24 cellular contexts compared by ENCODE assay signal in the genomic region with DNA sequence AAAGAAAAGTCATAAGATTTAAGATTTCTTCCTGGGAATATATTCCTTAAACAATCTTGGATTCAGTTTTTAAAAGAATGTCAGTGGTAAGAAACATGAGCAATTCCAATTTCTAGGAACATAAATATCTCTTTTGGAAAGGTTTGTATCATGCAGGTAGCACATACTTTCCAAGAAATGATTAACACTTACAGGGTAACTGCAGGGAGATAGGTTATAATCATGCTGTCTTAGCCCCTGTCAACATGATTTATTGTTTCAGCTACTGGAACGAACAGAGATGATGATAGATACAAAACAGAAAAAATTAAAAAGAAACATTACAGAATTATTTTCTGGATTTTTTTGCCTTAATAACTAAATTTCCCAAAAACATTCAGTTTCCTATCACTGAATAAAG.
A peak's percentile ranks its signal among the peaks of the same experiment; 100 is the strongest.
DNase-seq lines count a peak whose midpoint lies in the region; ATAC-seq, FAIRE-seq and TF ChIP-seq lines count a peak whose summit lies in the region.
"Had no signal": no experiment of that assay in that cellular context is flagged by ENCODE, and none has a peak within 500 bp of the region (broad histone marks: within the 10 kb centered on the region; RNA-seq: fewer than 3 reads in every experiment).

No MANE protein-coding gene starts in this region.

- H3K27ac ChIP-seq in GM12878 (ENCODE audit: control insufficient read depth, insufficient read depth): no peak overlapping the region
- no peak overlapping the region for H3K27ac ChIP-seq in dorsolateral prefrontal cortex
- H3K27ac ChIP-seq: GM23248 had no signal

- no peak for TF ChIP-seq RAD21 in GM12878 (IDR thresholded peaks at IDR 0.05; ENCODE audit: insufficient read depth, low read depth, low read length)

- ATAC-seq in GM12878: no peak
- ATAC-seq in HG03108 (IDR thresholded peaks at IDR 0.05; ENCODE audit: unreplicated experiment): no peak
- no peak for ATAC-seq in GM18519 (IDR thresholded peaks at IDR 0.05; ENCODE audit: low FRiP score, unreplicated experiment)

- no peaks in the 10 kb centered on the region for H3K9me3 ChIP-seq in GM12878 (replicated peaks; ENCODE audit: control insufficient read depth, insufficient read depth, low read length)
- H3K9me3 ChIP-seq: BE2C had no signal

- H3K27me3 ChIP-seq in GM12878 (replicated peaks in 1 of 2; ENCODE audit: control insufficient read depth in 2 of 2, insufficient read depth in 2 of 2, low read length in 1 of 2): no peaks in the 10 kb centered on the region
- H3K27me3 ChIP-seq in dorsolateral prefrontal cortex: no peaks in the 10 kb centered on the region
- H3K27me3 ChIP-seq: BE2C had no signal

- CTCF ChIA-PET in GM12878 (lab: Yijun Ruan, JAX): interaction anchor here (0.6 kb wide), 1 partner anchor 1101 kb away, joined by 3 read pairs; no protein-coding TSS in a partner anchor

- no peak for TF ChIP-seq EP300 in GM12878 (IDR thresholded peaks at IDR 0.05; ENCODE audit: borderline replicate concordance in 1 of 2, control insufficient read depth in 1 of 2, low read depth in 2 of 2, low read length in 2 of 2)

- RAD21 ChIA-PET in GM12878 (lab: Charles Lee; ENCODE audit: unreplicated experiment): no interaction called here

- TF ChIP-seq CTCF in GM12878 (IDR thresholded peaks at IDR 0.05 in 2 of 3, conservative IDR thresholded peaks at IDR 0.05 in 1 of 3; ENCODE audit: control insufficient read depth in 2 of 3, extremely low read depth in 1 of 3, insufficient read depth in 1 of 3, low read depth in 3 of 3, low read length in 3 of 3) (no peak), dorsolateral prefrontal cortex (IDR thresholded peaks at IDR 0.05 in 54 of 56, conservative IDR thresholded peaks at IDR 0.05 in 2 of 56; ENCODE audit: low read depth in 1 of 56, partially characterized antibody in 56 of 56) (no peak)

- no peak overlapping the region for H3K9ac ChIP-seq in GM12878 (ENCODE audit: control insufficient read depth, insufficient read depth, low read length)
- H3K9ac ChIP-seq: GM23248 had no signal

- intact Hi-C loops in GM12878 (cut with micrococcal nuclease; ENCODE audit: unreplicated experiment): no loop called here
- intact Hi-C loops in dorsolateral prefrontal cortex (cut with DNase I): no loop called here

- no TSS peak for BruUV-seq in GM12878 (replicated peaks; lab: Mats Ljungman, UMichigan)

- WGBS in GM12878 (ENCODE audit: insufficient coverage, insufficient replicate concordance, low lambda C conversion rate, missing lambda C conversion rate): 0% methylated on average over 1 of the region's 1 CpG

- no peaks in the 10 kb centered on the region for H3K36me3 ChIP-seq in GM12878 (ENCODE audit: control insufficient read depth in 2 of 2, insufficient read depth in 2 of 2, low read length in 1 of 2)
- H3K36me3 ChIP-seq: BE2C had no signal

- no peak overlapping the region for H3K4me3 ChIP-seq in GM12878
- no peak overlapping the region for H3K4me3 ChIP-seq in dorsolateral prefrontal cortex
- H3K4me3 ChIP-seq: GM23248 had no signal

- H3K4me2 ChIP-seq in GM12878 (ENCODE audit: control insufficient read depth, insufficient read depth): no peak overlapping the region

- SMC1A ChIA-PET in GM12878 (lab: Charles Lee; ENCODE audit: uncharacterized antibody, unreplicated experiment): no interaction called here

- H2AFZ ChIP-seq in GM12878 (ENCODE audit: control insufficient read depth, low read depth, low read length): no peak overlapping the region
- H2AFZ ChIP-seq: GM23248 had no signal

- H3K79me2 ChIP-seq in GM12878 (ENCODE audit: control insufficient read depth, insufficient read depth, low read length): no peaks in the 10 kb centered on the region

- FAIRE-seq in GM19239 (lab: Jason Lieb, UNC) (peak; percentile 40), GM12878 (lab: Jason Lieb, UNC) (peak; percentile 38)
- FAIRE-seq: GM12891, GM18507, HTR-8/SVneo had no signal

- no peaks in the 10 kb centered on the region for H3K4me1 ChIP-seq in GM12878 (ENCODE audit: control insufficient read depth, insufficient read depth, low read length)
- H3K4me1 ChIP-seq: BE2C had no signal

- POLR2A ChIA-PET in GM12878 (lab: Charles Lee): no interaction called here

- in situ Hi-C loops in GM12878 (cut with MboI): no loop called here

- DNase-seq in GM19239 (ENCODE audit: insufficient read length, low spot score) (no peak), NCI-H1417 treated with DMSO at 0.1 percent for 48 hours (lab: John Stamatoyannopoulos, UW) (peak; percentile 7), GM12878 (ENCODE audit: low read depth, low spot score) (no peak), renal cortical epithelial cell (ENCODE audit: low read depth) (peak; percentile 13), dorsolateral prefrontal cortex (no peak)
- DNase-seq: ACHN; BE2C; C1 segment of cervical spinal cord; CD4-positive, CD25-positive, alpha-beta regulatory T cell; CD8-positive, alpha-beta memory T cell; COR-L47; DMS 273 treated with DMSO at 0.1 percent for 48 hours; DMS53; DND-41; EL; GM23248; IMR-90; Karpas-422; KBM-7 had no signal

- H4K20me1 ChIP-seq in GM12878 (ENCODE audit: control insufficient read depth, insufficient read depth): no peaks in the 10 kb centered on the region

- TF ChIP-seq POLR2A in GM12878 (IDR thresholded peaks at IDR 0.05; ENCODE audit: low read depth, low read length): no peak

TF ChIP-seq in GM12878, 131 proteins besides CTCF, POLR2A, EP300 and RAD21:
- no peak for TF ChIP-seq ZZZ3 (IDR thresholded peaks at IDR 0.05; ENCODE audit: control insufficient read depth, insufficient read length, low read depth)
- no peak for TF ChIP-seq KAT2A (conservative IDR thresholded peaks at IDR 0.05; ENCODE audit: control insufficient read depth, low read depth, low read length)
- TF ChIP-seq RB1 (IDR thresholded peaks at IDR 0.05; ENCODE audit: borderline replicate concordance): no peak
- no peak for TF ChIP-seq FOXK2 (IDR thresholded peaks at IDR 0.05)
- no peak for TF ChIP-seq RBBP5 (conservative IDR thresholded peaks at IDR 0.05)
- TF ChIP-seq SMC3 (IDR thresholded peaks at IDR 0.05; ENCODE audit: borderline replicate concordance, low read length): no peak
- no peak for TF ChIP-seq MTA3 (IDR thresholded peaks at IDR 0.05; ENCODE audit: borderline replicate concordance, low read length)
- TF ChIP-seq STAT1 (conservative IDR thresholded peaks at IDR 0.05): no peak
- TF ChIP-seq, protein P1, sequence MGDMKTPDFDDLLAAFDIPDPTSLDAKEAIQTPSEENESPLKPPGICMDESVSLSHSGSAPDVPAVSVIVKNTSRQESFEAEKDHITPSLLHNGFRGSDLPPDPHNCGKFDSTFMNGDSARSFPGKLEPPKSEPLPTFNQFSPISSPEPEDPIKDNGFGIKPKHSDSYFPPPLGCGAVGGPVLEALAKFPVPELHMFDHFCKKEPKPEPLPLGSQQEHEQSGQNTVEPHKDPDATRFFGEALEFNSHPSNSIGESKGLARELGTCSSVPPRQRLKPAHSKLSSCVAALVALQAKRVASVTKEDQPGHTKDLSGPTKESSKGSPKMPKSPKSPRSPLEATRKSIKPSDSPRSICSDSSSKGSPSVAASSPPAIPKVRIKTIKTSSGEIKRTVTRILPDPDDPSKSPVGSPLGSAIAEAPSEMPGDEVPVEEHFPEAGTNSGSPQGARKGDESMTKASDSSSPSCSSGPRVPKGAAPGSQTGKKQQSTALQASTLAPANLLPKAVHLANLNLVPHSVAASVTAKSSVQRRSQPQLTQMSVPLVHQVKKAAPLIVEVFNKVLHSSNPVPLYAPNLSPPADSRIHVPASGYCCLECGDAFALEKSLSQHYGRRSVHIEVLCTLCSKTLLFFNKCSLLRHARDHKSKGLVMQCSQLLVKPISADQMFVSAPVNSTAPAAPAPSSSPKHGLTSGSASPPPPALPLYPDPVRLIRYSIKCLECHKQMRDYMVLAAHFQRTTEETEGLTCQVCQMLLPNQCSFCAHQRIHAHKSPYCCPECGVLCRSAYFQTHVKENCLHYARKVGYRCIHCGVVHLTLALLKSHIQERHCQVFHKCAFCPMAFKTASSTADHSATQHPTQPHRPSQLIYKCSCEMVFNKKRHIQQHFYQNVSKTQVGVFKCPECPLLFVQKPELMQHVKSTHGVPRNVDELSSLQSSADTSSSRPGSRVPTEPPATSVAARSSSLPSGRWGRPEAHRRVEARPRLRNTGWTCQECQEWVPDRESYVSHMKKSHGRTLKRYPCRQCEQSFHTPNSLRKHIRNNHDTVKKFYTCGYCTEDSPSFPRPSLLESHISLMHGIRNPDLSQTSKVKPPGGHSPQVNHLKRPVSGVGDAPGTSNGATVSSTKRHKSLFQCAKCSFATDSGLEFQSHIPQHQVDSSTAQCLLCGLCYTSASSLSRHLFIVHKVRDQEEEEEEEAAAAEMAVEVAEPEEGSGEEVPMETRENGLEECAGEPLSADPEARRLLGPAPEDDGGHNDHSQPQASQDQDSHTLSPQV (IDR thresholded peaks at IDR 0.05): no peak
- TF ChIP-seq JUNB (IDR thresholded peaks at IDR 0.05): no peak

Comparison
In these comparisons a context has a peak if more than half of its experiments do, and no peak if none do; other contexts are left out.
1. DNase-seq: peak in NCI-H1417 treated with DMSO at 0.1 percent for 48 hours (single experiment) and renal cortical epithelial cell (single experiment); none in GM19239 (single experiment), GM12878 (single experiment) and dorsolateral prefrontal cortex (0 of 10).